Comparison of ENCODE assay signal across 8 cellular contexts in the genomic region with DNA sequence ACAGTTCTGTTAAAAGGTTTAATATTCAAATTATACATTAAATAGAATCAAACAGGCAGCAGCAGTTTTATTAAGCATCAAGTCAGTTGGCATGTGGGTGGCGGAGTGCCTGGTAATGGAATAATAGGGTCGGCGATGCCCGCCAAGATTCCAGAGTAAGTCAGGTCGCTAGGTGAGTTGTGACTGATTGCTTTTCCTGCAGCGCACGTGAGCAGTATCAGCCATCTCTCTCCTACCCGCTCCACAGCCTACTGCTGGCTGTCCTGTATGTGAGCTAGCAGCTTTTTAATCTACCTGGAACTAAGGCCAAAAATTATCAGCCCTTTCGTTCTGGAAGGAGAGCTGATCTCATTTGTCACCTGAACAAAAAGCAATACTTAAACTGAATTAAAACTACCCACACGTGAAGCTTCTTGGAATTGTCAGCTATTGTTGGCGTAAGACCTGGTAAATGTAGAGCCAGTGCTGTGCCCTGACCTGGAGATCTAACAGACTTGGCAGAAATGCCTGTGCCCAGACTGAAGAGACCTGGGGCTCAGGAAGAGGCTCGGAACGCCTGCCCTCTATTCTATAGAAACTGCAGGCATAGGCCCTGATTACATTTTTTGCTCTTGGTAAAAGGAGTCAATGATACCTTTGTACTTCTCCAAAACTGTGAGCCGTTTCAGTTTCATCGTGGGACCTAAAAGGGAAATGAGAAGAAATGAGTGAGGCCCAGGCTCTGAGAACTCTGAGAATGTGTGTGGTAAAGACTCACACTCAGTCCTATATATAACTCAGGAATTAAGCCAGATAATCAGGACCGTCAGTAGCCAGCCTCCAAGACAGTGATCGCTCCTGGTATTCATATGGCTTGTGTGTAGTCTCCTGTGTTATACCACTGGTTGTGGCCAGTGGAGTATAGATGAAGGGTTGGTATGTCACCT. TPM values are rescaled to one million over a fixed set of nuclear protein-coding genes. Genes with fewer than 3 reads are reported as not detected.
DNase-seq lines count a peak whose midpoint lies in the region; ATAC-seq and TF ChIP-seq lines count a peak whose summit lies in the region.

No MANE protein-coding gene starts in this region.

- peaks cover 1% of the 10 kb centered on the region for H3K27me3 Mint-ChIP-seq in glutamatergic neuron (ENCODE audit: unreplicated experiment)
- peaks cover 0 to 3% of the 10 kb centered on the region in 2 donors for H3K27me3 Mint-ChIP-seq in natural killer cell treated with Interleukin-12 subunit alpha and Interleukin-12 subunit beta and Interleukin-15 and Interleukin-18, amount 100 ng/mL, for 72 hours

- no peak overlapping the region for H3K4me3 Mint-ChIP-seq in glutamatergic neuron (ENCODE audit: unreplicated experiment)
- no peak overlapping the region for H3K4me3 Mint-ChIP-seq in natural killer cell treated with Interleukin-12 subunit alpha and Interleukin-12 subunit beta and Interleukin-15 and Interleukin-18, amount 100 ng/mL, for 72 hours

- no peak for TF ChIP-seq CTCF in glutamatergic neuron (IDR thresholded peaks at IDR 0.05; ENCODE audit: partially characterized antibody, unreplicated experiment)

- no peaks in the 10 kb centered on the region for H3K36me3 Mint-ChIP-seq in glutamatergic neuron (ENCODE audit: unreplicated experiment)
- peaks cover 25% of the 10 kb centered on the region for H3K36me3 Mint-ChIP-seq in natural killer cell treated with Interleukin-12 subunit alpha and Interleukin-12 subunit beta and Interleukin-15 and Interleukin-18, amount 100 ng/mL, for 72 hours

- no peak overlapping the region for H3K27ac Mint-ChIP-seq in glutamatergic neuron (ENCODE audit: unreplicated experiment)
- no peak overlapping the region for H3K27ac Mint-ChIP-seq in natural killer cell treated with Interleukin-12 subunit alpha and Interleukin-12 subunit beta and Interleukin-15 and Interleukin-18, amount 100 ng/mL, for 72 hours

- peaks cover 2% of the 10 kb centered on the region for H3K9me3 Mint-ChIP-seq in glutamatergic neuron (ENCODE audit: unreplicated experiment)
- no peaks in the 10 kb centered on the region for H3K9me3 Mint-ChIP-seq in natural killer cell treated with Interleukin-12 subunit alpha and Interleukin-12 subunit beta and Interleukin-15 and Interleukin-18, amount 100 ng/mL, for 72 hours

- no peaks in the 10 kb centered on the region for H3K4me1 Mint-ChIP-seq in glutamatergic neuron (ENCODE audit: low read depth, unreplicated experiment)
- H3K4me1 Mint-ChIP-seq in natural killer cell treated with Interleukin-12 subunit alpha and Interleukin-12 subunit beta and Interleukin-15 and Interleukin-18, amount 100 ng/mL, for 72 hours (ENCODE audit: low read depth in 2 of 2): peaks cover 20 to 27% of the 10 kb centered on the region in 2 donors

- DNase-seq in NAMALWA (ENCODE audit: low spot score) (peak; percentile 70), pons (ENCODE audit: low spot score) (peak; percentile 67), HT-29 (ENCODE audit: low spot score) (no peak), glutamatergic neuron (no peak), NCI-H1105 (lab: John Stamatoyannopoulos, UW) (no peak)
- DNase-seq in natural killer cell treated with Interleukin-12 subunit alpha and Interleukin-12 subunit beta and Interleukin-15 and Interleukin-18, amount 100 ng/mL, for 72 hours (ENCODE audit: low spot score): no peak

- ATAC-seq in GM18907 (IDR thresholded peaks at IDR 0.05; ENCODE audit: unreplicated experiment) (peak; percentile 60), HG02642 (IDR thresholded peaks at IDR 0.05; ENCODE audit: poor library complexity, unreplicated experiment) (peak; percentile 64)
- no peak for ATAC-seq in natural killer cell treated with Interleukin-12 subunit alpha and Interleukin-12 subunit beta and Interleukin-15 and Interleukin-18, amount 100 ng/mL, for 72 hours

RNA-seq across cellular contexts. Expression of a gene that starts 21.9 kb away (rescaled TPM):
- total RNA-seq in HT-29 (2014; rRNA removed; shearing (Covaris generic)): 34.4 and 35.8 TPM in 2 replicates
- total RNA-seq in glutamatergic neuron (ENCODE audit: unreplicated experiment): 40.2 TPM
- 100 to 1,000 TPM; 135 to 169 TPM for total RNA-seq in natural killer cell treated with Interleukin-12 subunit alpha and Interleukin-12 subunit beta and Interleukin-15 and Interleukin-18, amount 100 ng/mL, for 72 hours

RNA-seq across cellular contexts. Expression of a gene that starts 39.9 kb away (rescaled TPM):
- 0.44 and 0.74 TPM in 2 replicates for total RNA-seq in HT-29 (2014; rRNA removed; shearing (Covaris generic))
- 131 TPM for total RNA-seq in glutamatergic neuron (ENCODE audit: unreplicated experiment)
- 1 to 10 TPM in 1 of 2 donors, under 1 TPM in 1; 0.67 to 1.8 TPM for total RNA-seq in natural killer cell treated with Interleukin-12 subunit alpha and Interleukin-12 subunit beta and Interleukin-15 and Interleukin-18, amount 100 ng/mL, for 72 hours

Comparison
In these comparisons a context has a peak if more than half of its experiments do, and no peak if none do; other contexts are left out.
1. ATAC-seq: peak in GM18907 (single experiment) and HG02642 (single experiment); none in natural killer cell treated with Interleukin-12 subunit alpha and Interleukin-12 subunit beta and Interleukin-15 and Interleukin-18, amount 100 ng/mL, for 72 hours (0 of 2).
2. DNase-seq: peak in NAMALWA (single experiment) and pons (single experiment); none in HT-29 (single experiment), glutamatergic neuron (single experiment), natural killer cell treated with Interleukin-12 subunit alpha and Interleukin-12 subunit beta and Interleukin-15 and Interleukin-18, amount 100 ng/mL, for 72 hours (single experiment) and NCI-H1105 (single experiment).
3. RNA of a gene that starts 39.9 kb away (total RNA-seq): 131 TPM in glutamatergic neuron (single experiment); 0.67 to 1.8 TPM in natural killer cell treated with Interleukin-12 subunit alpha and Interleukin-12 subunit beta and Interleukin-15 and Interleukin-18, amount 100 ng/mL, for 72 hours and 0.44 to 0.74 TPM in HT-29; every median in the first group is over 10 times any median in the second.